Comparison of ENCODE assay signal across 8 cellular contexts in the genomic region with DNA sequence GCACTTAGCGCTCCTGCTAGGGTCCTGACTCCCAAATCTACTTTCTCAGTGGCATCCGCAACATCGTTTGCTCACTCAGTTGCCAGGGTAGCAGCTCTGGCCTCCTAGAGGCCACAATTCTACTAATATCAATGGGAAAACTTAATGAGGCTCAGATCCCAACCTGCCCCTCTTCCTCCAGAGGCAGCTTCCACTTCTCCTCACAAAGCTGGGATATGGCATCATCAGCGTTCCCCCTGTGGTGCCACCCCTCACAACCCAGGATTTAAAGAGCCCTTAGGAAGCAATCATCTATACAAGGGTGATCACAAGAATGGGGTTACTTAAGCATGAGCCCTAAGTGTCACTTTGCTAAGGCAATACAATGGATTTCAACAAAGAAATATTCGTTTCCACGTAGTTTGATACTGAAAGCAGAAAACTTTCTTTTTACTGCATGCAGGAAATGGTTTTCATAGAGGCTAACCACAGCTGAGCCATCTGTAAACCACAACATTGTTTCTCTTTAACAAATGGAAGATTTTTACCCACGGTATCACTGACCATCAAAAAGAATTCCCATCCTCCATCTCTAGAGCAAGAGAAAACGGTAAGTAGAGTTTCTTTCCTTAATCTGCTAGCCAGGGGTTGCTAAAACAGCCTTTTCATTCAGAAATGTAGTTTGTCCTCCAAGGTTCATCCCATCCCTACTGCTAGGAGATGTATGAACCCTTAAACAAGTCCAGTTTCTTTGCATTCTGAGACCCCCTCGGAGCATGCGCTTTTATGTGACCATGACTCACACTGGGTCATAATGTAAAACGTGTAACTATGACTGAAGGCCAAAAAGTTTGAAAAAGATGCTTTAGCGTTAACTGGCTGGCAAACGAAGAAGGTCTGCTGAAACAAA.
DNase-seq lines count a peak whose midpoint lies in the region; ATAC-seq, FAIRE-seq and TF ChIP-seq lines count a peak whose summit lies in the region.

No MANE protein-coding gene starts in this region.

- 68 to 79% (median 72%) methylated on average over 13 of the region's 13 CpGs for WGBS in stomach, 5 donors

- intact Hi-C loops in kidney (cut with DNase I) (no loop called here), stomach (cut with DNase I; ENCODE audit: low total_unique reads) (no loop called here), left cardiac atrium (cut with DNase I) (no loop called here)

- DNase-seq in AG04450 (ENCODE audit: low read depth, low spot score) (peak; percentile 63), memory B cell (ENCODE audit: low spot score in 2 of 2) (no peak), kidney (no peak), stomach (no peak), left cardiac atrium (no peak)
- peak; percentile 60 for DNase-seq in activated CD8-positive, alpha-beta T cell treated with anti-CD3 and anti-CD28 coated beads, Interleukin-2, amount 10 ng/mL, durations not matched to agents 7 days and 5 days

- TF ChIP-seq CTCF in AG04450 (IDR thresholded peaks at IDR 0.05; ENCODE audit: low read depth, low read length) (no peak), kidney (IDR thresholded peaks at IDR 0.05; ENCODE audit: borderline replicate concordance, extremely low read depth, insufficient read depth) (no peak), stomach (IDR thresholded peaks at IDR 0.05) (no peak)

- H3K4me1 Mint-ChIP-seq in activated CD8-positive, alpha-beta T cell treated with anti-CD3 and anti-CD28 coated beads, Interleukin-2, amount 10 ng/mL, durations not matched to agents 7 days and 5 days (ENCODE audit: low read depth): peaks cover 33% of the 10 kb centered on the region
- peaks cover 18% of the 10 kb centered on the region for H3K4me1 Mint-ChIP-seq in memory B cell

- peaks cover 4 to 11% of the 10 kb centered on the region in 2 donors for H3K4me1 ChIP-seq in kidney (ENCODE audit: control insufficient read depth in 1 of 2, insufficient read depth in 1 of 2, low read depth in 1 of 2, low read length in 2 of 2)
- H3K4me1 ChIP-seq in stomach: peaks cover 0 to 26% (median 9%) of the 10 kb centered on the region in 4 donors

- peak overlapping the region; percentile 99 for H3K27ac ChIP-seq in AG04450 (ENCODE audit: low read depth, low read length)
- H3K27ac ChIP-seq in kidney (ENCODE audit: low read depth in 2 of 2, low read length in 2 of 2): no peak overlapping the region
- peak overlapping the region in 1 of 5 donors; percentile 27 for H3K27ac ChIP-seq in stomach

- no peaks in the 10 kb centered on the region for H3K36me3 ChIP-seq in kidney (ENCODE audit: control insufficient read depth in 1 of 2, insufficient read depth in 2 of 2, low read length in 2 of 2)
- peaks cover 0 to 4% (median 0%) of the 10 kb centered on the region in 4 donors for H3K36me3 ChIP-seq in stomach

- TF ChIP-seq EP300 in stomach (IDR thresholded peaks at IDR 0.05): no peak

- peak; percentile 82 for ATAC-seq in GM18909 (IDR thresholded peaks at IDR 0.05; ENCODE audit: poor library complexity, unreplicated experiment)
- peak; percentile 71 for ATAC-seq in HG03108 (IDR thresholded peaks at IDR 0.05; ENCODE audit: unreplicated experiment)
- ATAC-seq in activated CD8-positive, alpha-beta T cell treated with anti-CD3 and anti-CD28 coated beads, Interleukin-2, amount 10 ng/mL, durations not matched to agents 7 days and 5 days: peak; percentile 73
- ATAC-seq in memory B cell (ENCODE audit: low read depth): peak; percentile 38
- ATAC-seq in left cardiac atrium: no peak

- no peak for FAIRE-seq in kidney (lab: Jason Lieb, UNC)

- peaks cover 16% of the 10 kb centered on the region for H3K27me3 Mint-ChIP-seq in activated CD8-positive, alpha-beta T cell treated with anti-CD3 and anti-CD28 coated beads, Interleukin-2, amount 10 ng/mL, durations not matched to agents 7 days and 5 days (ENCODE audit: low read depth)
- peaks cover 11% of the 10 kb centered on the region for H3K27me3 Mint-ChIP-seq in memory B cell

- no peak overlapping the region for H3K27ac Mint-ChIP-seq in activated CD8-positive, alpha-beta T cell treated with anti-CD3 and anti-CD28 coated beads, Interleukin-2, amount 10 ng/mL, durations not matched to agents 7 days and 5 days
- no peak overlapping the region for H3K27ac Mint-ChIP-seq in memory B cell

- TF ChIP-seq POLR2A in stomach (IDR thresholded peaks at IDR 0.05): no peak

- no peaks in the 10 kb centered on the region for H3K9me3 ChIP-seq in AG04450 (ENCODE audit: control insufficient read depth, insufficient read depth, low read length)
- no peaks in the 10 kb centered on the region for H3K9me3 ChIP-seq in kidney (ENCODE audit: control insufficient read depth in 1 of 2, low read length in 2 of 2)
- no peaks in the 10 kb centered on the region for H3K9me3 ChIP-seq in stomach

- H3K4me3 ChIP-seq in AG04450 (ENCODE audit: low read depth, low read length): peak overlapping the region; percentile 47
- no peak overlapping the region for H3K4me3 ChIP-seq in kidney (ENCODE audit: low read length in 2 of 2)
- no peak overlapping the region for H3K4me3 ChIP-seq in stomach

- peaks cover 14% of the 10 kb centered on the region for H3K36me3 Mint-ChIP-seq in activated CD8-positive, alpha-beta T cell treated with anti-CD3 and anti-CD28 coated beads, Interleukin-2, amount 10 ng/mL, durations not matched to agents 7 days and 5 days (ENCODE audit: low read depth)
- H3K36me3 Mint-ChIP-seq in memory B cell: peaks cover 15% of the 10 kb centered on the region

- no peaks in the 10 kb centered on the region for H3K27me3 ChIP-seq in AG04450 (ENCODE audit: control insufficient read depth, insufficient read depth, low read length)
- no peaks in the 10 kb centered on the region for H3K27me3 ChIP-seq in stomach

- H3K9me3 Mint-ChIP-seq in activated CD8-positive, alpha-beta T cell treated with anti-CD3 and anti-CD28 coated beads, Interleukin-2, amount 10 ng/mL, durations not matched to agents 7 days and 5 days (ENCODE audit: insufficient read depth): no peaks in the 10 kb centered on the region
- H3K9me3 Mint-ChIP-seq in memory B cell: no peaks in the 10 kb centered on the region

- peak overlapping the region; percentile 48 for H3K4me3 Mint-ChIP-seq in activated CD8-positive, alpha-beta T cell treated with anti-CD3 and anti-CD28 coated beads, Interleukin-2, amount 10 ng/mL, durations not matched to agents 7 days and 5 days
- no peak overlapping the region for H3K4me3 Mint-ChIP-seq in memory B cell

- POLR2A ChIA-PET in AG04450 (lab: Yijun Ruan, JAX): interaction anchor here (1.2 to 3.3 kb wide), 3 partner anchors 14 to 74 kb away, joined by 3 to 18 read pairs (median 4); no protein-coding TSS in a partner anchor
- POLR2A ChIA-PET in activated CD8-positive, alpha-beta T cell treated with anti-CD3 and anti-CD28 coated beads, Interleukin-2, amount 10 ng/mL, durations not matched to agents 7 days and 5 days (lab: Charles Lee): no interaction called here

- no peak overlapping the region for H3K9ac ChIP-seq in kidney (ENCODE audit: low read length in 2 of 2)

- CTCF ChIA-PET in AG04450 (lab: Charles Lee): no interaction called here
- CTCF ChIA-PET in activated CD8-positive, alpha-beta T cell treated with anti-CD3 and anti-CD28 coated beads, Interleukin-2, amount 10 ng/mL, durations not matched to agents 7 days and 5 days (lab: Charles Lee): interaction anchor here (1.0 kb wide), 1 partner anchor 83 kb away, joined by 3 read pairs; no protein-coding TSS in a partner anchor

Comparison
In these comparisons a context has a peak if more than half of its experiments do, and no peak if none do; other contexts are left out.
1. DNase-seq: peak in AG04450 (single experiment) and activated CD8-positive, alpha-beta T cell treated with anti-CD3 and anti-CD28 coated beads, Interleukin-2, amount 10 ng/mL, durations not matched to agents 7 days and 5 days (single experiment); none in memory B cell (0 of 2), kidney (single experiment), stomach (single experiment) and left cardiac atrium (single experiment).
2. ATAC-seq: peak in GM18909 (single experiment), HG03108 (single experiment), activated CD8-positive, alpha-beta T cell treated with anti-CD3 and anti-CD28 coated beads, Interleukin-2, amount 10 ng/mL, durations not matched to agents 7 days and 5 days (single experiment) and memory B cell (single experiment); none in left cardiac atrium (0 of 2).